14 cellular contexts compared by ENCODE assay signal in genomic region chr20:58702859-58703648, GRCh38. TPM values are rescaled to one million over a fixed set of nuclear protein-coding genes. Genes with fewer than 3 reads are reported as not detected.
A peak's percentile ranks its signal among the peaks of the same experiment; 100 is the strongest.
DNase-seq lines count a peak whose midpoint lies in the region; ATAC-seq and TF ChIP-seq lines count a peak whose summit lies in the region.
"Had no signal": no experiment of that assay in that cellular context is flagged by ENCODE, and none has a peak within 500 bp of the region (broad histone marks: within the 10 kb centered on the region; RNA-seq: fewer than 3 reads in every experiment).

No MANE protein-coding gene starts in this region.

- CTCF ChIA-PET in Caco-2 (lab: Charles Lee): interaction anchor here (0.6 kb wide), 2 partner anchors 82 to 519 kb away, joined by 3 read pairs; no protein-coding TSS in a partner anchor

- no peaks in the 10 kb centered on the region for H3K36me3 ChIP-seq in Caco-2 (ENCODE audit: control insufficient read depth, insufficient read depth, low read length)

- H3K4me1 Mint-ChIP-seq in Caco-2 (ENCODE audit: low read depth, unreplicated experiment): no peaks in the 10 kb centered on the region
- H3K4me1 Mint-ChIP-seq in osteocyte (ENCODE audit: unreplicated experiment): no peaks in the 10 kb centered on the region

- H3K27ac Mint-ChIP-seq in Caco-2 (ENCODE audit: unreplicated experiment) (no peak overlapping the region), osteocyte (ENCODE audit: unreplicated experiment) (no peak overlapping the region)

- no peaks in the 10 kb centered on the region for H3K4me1 ChIP-seq in Caco-2
- H3K4me1 ChIP-seq: esophagus squamous epithelium had no signal

- no peak for ATAC-seq in HG02763 (IDR thresholded peaks at IDR 0.05; ENCODE audit: unreplicated experiment)

- DNase-seq in Caco-2 (no peak), GM13977 (ENCODE audit: low spot score) (no peak), astrocyte of the spinal cord (ENCODE audit: low read depth, low spot score) (no peak), osteocyte (ENCODE audit: extremely low spot score, unreplicated experiment) (peak; percentile 75), SHP77 treated with DMSO at 0.1 percent for 48 hours (lab: John Stamatoyannopoulos, UW) (no peak)
- DNase-seq in stimulated activated CD4-positive, alpha-beta T cell treated with anti-CD3 and anti-CD28 coated beads, Interleukin-4, amount 100 ng/mL, for 24 hours: no peak
- DNase-seq: esophagus squamous epithelium; GM23248; KG1; kidney glomerular epithelial cell; NCI-H510A; stimulated activated CD4-positive, alpha-beta T cell treated with anti-CD3 and anti-CD28 coated beads, Interleukin-2, amount 100 ng/mL, for 48 hours; SW 1271 had no signal

- H3K27me3 Mint-ChIP-seq in Caco-2 (ENCODE audit: insufficient read depth, unreplicated experiment) (no peaks in the 10 kb centered on the region), osteocyte (ENCODE audit: unreplicated experiment) (no peaks in the 10 kb centered on the region)

- intact Hi-C loops in Caco-2 (cut with micrococcal nuclease; ENCODE audit: unreplicated experiment): no loop called here

- no peaks in the 10 kb centered on the region for H3K9me3 Mint-ChIP-seq in Caco-2 (ENCODE audit: unreplicated experiment)
- H3K9me3 Mint-ChIP-seq in osteocyte (ENCODE audit: unreplicated experiment): peaks cover 7% of the 10 kb centered on the region

- in situ Hi-C loops in GM13977 (cut with MboI; ENCODE audit: low pct_unique_long_range_greater_than_20kb, low sequenced_read_pairs, unreplicated experiment): no loop called here
- in situ Hi-C loops in astrocyte of the spinal cord (cut with HindIII; ENCODE audit: low sequenced_read_pairs): no loop called here

- no TSS peak for BruUV-seq in Caco-2 (replicated peaks; lab: Mats Ljungman, UMichigan)

- peak; percentile 22 to 51 for TF ChIP-seq CTCF in Caco-2 (IDR thresholded peaks at IDR 0.05; ENCODE audit: insufficient read depth in 1 of 2, low read depth in 1 of 2, low read length in 1 of 2, severe bottlenecking in 1 of 2, unreplicated experiment in 1 of 2)
- peak; percentile 38 for TF ChIP-seq CTCF in GM13977 (IDR thresholded peaks at IDR 0.05; ENCODE audit: extremely low read depth, insufficient read depth, missing control alignments)
- peak; percentile 35 for TF ChIP-seq CTCF in astrocyte of the spinal cord (IDR thresholded peaks at IDR 0.05; ENCODE audit: low read depth, low read length)
- peak; percentile 12 for TF ChIP-seq CTCF in osteocyte (IDR thresholded peaks at IDR 0.05)

- H3K4me3 ChIP-seq in Caco-2 (ENCODE audit: low read depth, low read length) (no peak overlapping the region), astrocyte of the spinal cord (ENCODE audit: low read depth, low read length) (no peak overlapping the region)
- H3K4me3 ChIP-seq: esophagus squamous epithelium, GM23248 had no signal

- H3K36me3 Mint-ChIP-seq in Caco-2 (ENCODE audit: insufficient read depth, unreplicated experiment) (peaks cover 10% of the 10 kb centered on the region), osteocyte (ENCODE audit: unreplicated experiment) (peaks cover 28% of the 10 kb centered on the region)

- no peaks in the 10 kb centered on the region for H3K27me3 ChIP-seq in Caco-2 (replicated peaks; ENCODE audit: control insufficient read depth, insufficient read depth, low read length)
- H3K27me3 ChIP-seq: esophagus squamous epithelium had no signal

- POLR2A ChIA-PET in Caco-2 (lab: Charles Lee): no interaction called here

- no peaks in the 10 kb centered on the region for H3K9me3 ChIP-seq in Caco-2
- H3K9me3 ChIP-seq: esophagus squamous epithelium had no signal

- H3K4me3 Mint-ChIP-seq in Caco-2 (ENCODE audit: unreplicated experiment): no peak overlapping the region
- H3K4me3 Mint-ChIP-seq in osteocyte (ENCODE audit: unreplicated experiment): no peak overlapping the region

RNA-seq across cellular contexts. Expression of gene NPEPL1, which starts 10.5 kb away (rescaled TPM):
- total RNA-seq in Caco-2 (2022) (32.9 and 41.9 TPM in 2 replicates), osteocyte (13.1 and 13.6 TPM in 2 replicates)

RNA-seq across cellular contexts. Expression of gene STX16, which starts 52.0 kb away (rescaled TPM):
- total RNA-seq in Caco-2 (2022) (82.2 and 97.0 TPM in 2 replicates), osteocyte (66.9 and 67.0 TPM in 2 replicates)
